ENCODE assay signal across 1 cellular context in the genomic region with DNA sequence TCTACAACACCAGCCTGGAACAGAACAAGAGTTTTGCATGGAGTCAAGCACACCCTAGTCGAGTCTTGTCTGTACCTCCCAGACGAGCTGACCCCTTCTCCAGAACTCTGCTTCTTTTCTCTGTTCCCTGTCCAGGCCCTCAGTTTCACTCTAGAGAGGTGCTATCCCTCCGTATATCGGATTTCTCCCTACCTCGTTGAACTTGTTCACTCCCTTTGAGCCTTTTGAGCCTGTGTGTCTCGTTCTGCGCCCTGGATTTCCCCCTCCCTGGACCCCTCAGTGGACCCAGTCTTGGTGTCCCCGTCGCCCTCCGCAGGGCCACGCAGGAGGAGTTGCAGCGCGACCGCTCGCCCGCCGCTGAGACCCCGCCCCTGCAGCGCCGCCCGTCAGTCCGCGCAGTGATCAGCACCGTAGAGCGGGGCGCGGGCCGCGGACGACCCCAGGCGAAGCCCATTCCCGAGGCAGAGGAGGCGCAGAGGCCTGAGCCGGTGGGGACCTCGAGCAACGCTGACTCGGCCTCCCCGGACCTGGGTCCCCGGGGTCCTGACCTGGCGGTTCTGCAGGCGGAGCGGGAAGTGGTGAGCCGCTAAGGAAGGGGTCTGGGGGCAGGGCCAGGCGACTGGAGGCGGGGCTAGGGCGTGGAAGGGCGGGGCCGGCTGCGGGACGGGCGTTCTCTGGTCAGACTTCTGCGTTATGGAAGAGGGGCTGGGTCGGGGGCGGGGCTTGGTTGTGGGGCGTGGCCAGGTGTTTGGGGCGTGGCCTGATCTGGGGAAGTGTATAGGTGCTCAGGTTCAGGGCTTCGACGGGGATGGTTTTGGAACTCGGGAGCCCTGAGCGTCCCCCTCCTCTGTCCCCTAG.
TF ChIP-seq lines count a peak whose summit lies in the region.

No MANE protein-coding gene starts in this region.

TF ChIP-seq in IMR-90, 13 proteins besides CTCF, POLR2A, EP300 and RAD21 (continued from another document):
- TF ChIP-seq CEBPB (IDR thresholded peaks at IDR 0.05; ENCODE audit: low read depth, low read length), result no peak
- no peak for TF ChIP-seq FOS (IDR thresholded peaks at IDR 0.05; ENCODE audit: low read depth, low read length)
- no peak for TF ChIP-seq MXI1 (IDR thresholded peaks at IDR 0.05; ENCODE audit: borderline replicate concordance, low read depth, low read length)
- TF ChIP-seq NFE2L2 (IDR thresholded peaks at IDR 0.05; ENCODE audit: low read depth, low read length), result no peak
- TF ChIP-seq, protein P1, sequence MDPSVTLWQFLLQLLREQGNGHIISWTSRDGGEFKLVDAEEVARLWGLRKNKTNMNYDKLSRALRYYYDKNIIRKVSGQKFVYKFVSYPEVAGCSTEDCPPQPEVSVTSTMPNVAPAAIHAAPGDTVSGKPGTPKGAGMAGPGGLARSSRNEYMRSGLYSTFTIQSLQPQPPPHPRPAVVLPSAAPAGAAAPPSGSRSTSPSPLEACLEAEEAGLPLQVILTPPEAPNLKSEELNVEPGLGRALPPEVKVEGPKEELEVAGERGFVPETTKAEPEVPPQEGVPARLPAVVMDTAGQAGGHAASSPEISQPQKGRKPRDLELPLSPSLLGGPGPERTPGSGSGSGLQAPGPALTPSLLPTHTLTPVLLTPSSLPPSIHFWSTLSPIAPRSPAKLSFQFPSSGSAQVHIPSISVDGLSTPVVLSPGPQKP (IDR thresholded peaks at IDR 0.05; ENCODE audit: borderline replicate concordance, low read depth, low read length), result no peak
- no peak for TF ChIP-seq MAZ (IDR thresholded peaks at IDR 0.05; ENCODE audit: borderline replicate concordance, low read depth, low read length)
- TF ChIP-seq USF2 (IDR thresholded peaks at IDR 0.05; ENCODE audit: low read depth, low read length), result no peak
